ENCODE assay signal across 8 cellular contexts in the genomic region with DNA sequence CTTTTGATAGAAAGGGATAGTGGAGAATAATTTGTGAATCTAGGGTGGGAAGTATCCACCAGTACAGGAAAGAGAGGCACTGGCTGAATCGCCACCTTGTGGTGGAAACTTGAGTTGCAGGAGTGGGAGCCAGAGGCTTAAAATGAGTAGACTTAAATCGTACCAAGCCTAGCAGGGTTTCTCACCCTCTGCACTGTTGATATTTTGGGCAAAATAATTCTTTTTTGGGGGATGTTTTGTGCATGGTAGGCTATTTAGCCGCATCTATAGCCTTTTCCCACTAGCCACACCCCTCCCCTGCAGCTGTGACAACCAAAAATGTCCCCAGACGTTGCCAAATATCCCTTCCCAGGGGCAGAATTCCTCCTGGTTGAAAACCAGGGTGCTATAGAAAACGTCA.
DNase-seq lines count a peak whose midpoint lies in the region; TF ChIP-seq lines count a peak whose summit lies in the region.
"Had no signal": no experiment of that assay in that cellular context is flagged by ENCODE, and none has a peak within 500 bp of the region (broad histone marks: within the 10 kb centered on the region; RNA-seq: fewer than 3 reads in every experiment).

No MANE protein-coding gene starts in this region.

- H3K9me3 ChIP-seq in neuronal stem cell (replicated peaks in 1 of 2; ENCODE audit: control insufficient read depth in 2 of 2, insufficient read depth in 1 of 2, low read depth in 1 of 2, low read length in 2 of 2), result no peaks in the 10 kb centered on the region

- no peak overlapping the region for H3K4me3 ChIP-seq in GM12865 (ENCODE audit: low read depth, low read length)
- H3K4me3 ChIP-seq in fibroblast of the aortic adventitia (ENCODE audit: low read depth, low read length), result no peak overlapping the region
- no peak overlapping the region for H3K4me3 ChIP-seq in neuronal stem cell (ENCODE audit: low read length in 2 of 2)
- H3K4me3 ChIP-seq: skin epidermis had no signal

- no peak overlapping the region for H3K9ac ChIP-seq in neuronal stem cell (ENCODE audit: low read depth, low read length, poor library complexity)

- DNase-seq in GM12865 (ENCODE audit: low read depth) (peak; percentile 82), RPMI7951 (ENCODE audit: low read depth) (peak; percentile 79), activated T-helper 1 cell treated with Interleukin-2 at 50 U/mL for 16 hours (ENCODE audit: low read depth) (peak; percentile 62), fibroblast of the aortic adventitia (ENCODE audit: low read depth) (peak; percentile 85), neuronal stem cell (ENCODE audit: low spot score) (peak; percentile 78), substantia nigra (lab: John Stamatoyannopoulos, UW) (peak in 47 of 49 donors; percentile 3 to 84 (median 56))

- H3K4me2 ChIP-seq in neuronal stem cell (ENCODE audit: insufficient read depth, low read length, poor library complexity, severe bottlenecking), result no peak overlapping the region

- no CpG with 5 or more reads among the region's 5 CpGs for WGBS in neuronal stem cell (ENCODE audit: extremely low coverage in 2 of 2, insufficient read length in 2 of 2, insufficient replicate concordance in 1 of 2), 2 donors

- H3K27me3 ChIP-seq in neuronal stem cell (ENCODE audit: control insufficient read depth in 3 of 3, insufficient read depth in 3 of 3, low read depth in 1 of 3, low read length in 3 of 3), result peaks cover 0 to 21% (median 0%) of the 10 kb centered on the region in 3 experiments

- no peak overlapping the region for H3K27ac ChIP-seq in neuronal stem cell (replicated peaks; ENCODE audit: low read length)
- H3K27ac ChIP-seq in substantia nigra (ENCODE audit: low read depth, low read length, poor library complexity, severe bottlenecking), result no peak overlapping the region
- H3K27ac ChIP-seq: skin epidermis had no signal

- H3K23ac ChIP-seq in neuronal stem cell (ENCODE audit: low read depth, low read length, poor library complexity), result no peak overlapping the region

- H2BK15ac ChIP-seq in neuronal stem cell (ENCODE audit: low read length), result no peak overlapping the region

- no peak overlapping the region for H2BK120ac ChIP-seq in neuronal stem cell (ENCODE audit: low read depth, low read length)

- TF ChIP-seq CTCF in GM12865 (IDR thresholded peaks at IDR 0.05; ENCODE audit: insufficient read depth, low read depth, low read length, missing control alignments), result peak; percentile 91
- peak; percentile 96 for TF ChIP-seq CTCF in fibroblast of the aortic adventitia (IDR thresholded peaks at IDR 0.05; ENCODE audit: insufficient read depth, low read length)

- H2AFZ ChIP-seq in neuronal stem cell (ENCODE audit: low read length), result no peak overlapping the region

- H4K8ac ChIP-seq in neuronal stem cell (ENCODE audit: low read depth, low read length), result no peak overlapping the region

- H3K4me1 ChIP-seq in neuronal stem cell (ENCODE audit: control insufficient read depth in 2 of 2, insufficient read depth in 1 of 2, low read depth in 1 of 2, low read length in 2 of 2), result no peaks in the 10 kb centered on the region

- no peak overlapping the region for H3K14ac ChIP-seq in neuronal stem cell (ENCODE audit: low read length)

- H2BK5ac ChIP-seq in neuronal stem cell (ENCODE audit: low read length), result no peak overlapping the region

- H3K36me3 ChIP-seq in neuronal stem cell (replicated peaks in 1 of 2; ENCODE audit: control insufficient read depth in 2 of 2, insufficient read depth in 2 of 2, low read length in 2 of 2), result no peaks in the 10 kb centered on the region

- H2AK5ac ChIP-seq in neuronal stem cell (ENCODE audit: low read depth, low read length), result no peak overlapping the region

- TF ChIP-seq EP300 in Ishikawa (IDR thresholded peaks at IDR 0.05; ENCODE audit: borderline replicate concordance), result no peak

- no peak overlapping the region for H3K18ac ChIP-seq in neuronal stem cell (ENCODE audit: low read length)

- peak; percentile 66 for TF ChIP-seq RAD21 in Ishikawa (IDR thresholded peaks at IDR 0.05; ENCODE audit: low read depth)

- H3K4ac ChIP-seq in neuronal stem cell (ENCODE audit: low read length), result no peak overlapping the region

- no peaks in the 10 kb centered on the region for H3K79me1 ChIP-seq in neuronal stem cell (ENCODE audit: low read depth, low read length)

- no peak overlapping the region for H2BK12ac ChIP-seq in neuronal stem cell (ENCODE audit: low read length)

- no peak overlapping the region for H4K91ac ChIP-seq in neuronal stem cell (ENCODE audit: low read depth, low read length, poor library complexity)

TF ChIP-seq in Ishikawa, 13 proteins besides CTCF, POLR2A, EP300 and RAD21:
- no peak for TF ChIP-seq YY1 (IDR thresholded peaks at IDR 0.05; ENCODE audit: low read depth)
- no peak for TF ChIP-seq TEAD4 (IDR thresholded peaks at IDR 0.05)
- no peak for TF ChIP-seq TCF12 (IDR thresholded peaks at IDR 0.05; ENCODE audit: low read depth)
- TF ChIP-seq TAF1 (IDR thresholded peaks at IDR 0.05; ENCODE audit: low read depth), result no peak
- TF ChIP-seq, protein P1, sequence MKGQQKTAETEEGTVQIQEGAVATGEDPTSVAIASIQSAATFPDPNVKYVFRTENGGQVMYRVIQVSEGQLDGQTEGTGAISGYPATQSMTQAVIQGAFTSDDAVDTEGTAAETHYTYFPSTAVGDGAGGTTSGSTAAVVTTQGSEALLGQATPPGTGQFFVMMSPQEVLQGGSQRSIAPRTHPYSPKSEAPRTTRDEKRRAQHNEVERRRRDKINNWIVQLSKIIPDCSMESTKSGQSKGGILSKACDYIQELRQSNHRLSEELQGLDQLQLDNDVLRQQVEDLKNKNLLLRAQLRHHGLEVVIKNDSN (IDR thresholded peaks at IDR 0.05), result no peak
- no peak for TF ChIP-seq EGR1 (IDR thresholded peaks at IDR 0.05)
- TF ChIP-seq NFIC (IDR thresholded peaks at IDR 0.05), result no peak
- no peak for TF ChIP-seq FOXM1 (IDR thresholded peaks at IDR 0.05; ENCODE audit: borderline replicate concordance, low read depth)
- TF ChIP-seq ZBTB7A (IDR thresholded peaks at IDR 0.05; ENCODE audit: low read depth), result no peak
- TF ChIP-seq, protein P2, sequence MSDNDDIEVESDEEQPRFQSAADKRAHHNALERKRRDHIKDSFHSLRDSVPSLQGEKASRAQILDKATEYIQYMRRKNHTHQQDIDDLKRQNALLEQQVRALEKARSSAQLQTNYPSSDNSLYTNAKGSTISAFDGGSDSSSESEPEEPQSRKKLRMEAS (IDR thresholded peaks at IDR 0.05), result no peak
- TF ChIP-seq CREB1 (IDR thresholded peaks at IDR 0.05; ENCODE audit: low read depth), result no peak
- TF ChIP-seq, protein P3, sequence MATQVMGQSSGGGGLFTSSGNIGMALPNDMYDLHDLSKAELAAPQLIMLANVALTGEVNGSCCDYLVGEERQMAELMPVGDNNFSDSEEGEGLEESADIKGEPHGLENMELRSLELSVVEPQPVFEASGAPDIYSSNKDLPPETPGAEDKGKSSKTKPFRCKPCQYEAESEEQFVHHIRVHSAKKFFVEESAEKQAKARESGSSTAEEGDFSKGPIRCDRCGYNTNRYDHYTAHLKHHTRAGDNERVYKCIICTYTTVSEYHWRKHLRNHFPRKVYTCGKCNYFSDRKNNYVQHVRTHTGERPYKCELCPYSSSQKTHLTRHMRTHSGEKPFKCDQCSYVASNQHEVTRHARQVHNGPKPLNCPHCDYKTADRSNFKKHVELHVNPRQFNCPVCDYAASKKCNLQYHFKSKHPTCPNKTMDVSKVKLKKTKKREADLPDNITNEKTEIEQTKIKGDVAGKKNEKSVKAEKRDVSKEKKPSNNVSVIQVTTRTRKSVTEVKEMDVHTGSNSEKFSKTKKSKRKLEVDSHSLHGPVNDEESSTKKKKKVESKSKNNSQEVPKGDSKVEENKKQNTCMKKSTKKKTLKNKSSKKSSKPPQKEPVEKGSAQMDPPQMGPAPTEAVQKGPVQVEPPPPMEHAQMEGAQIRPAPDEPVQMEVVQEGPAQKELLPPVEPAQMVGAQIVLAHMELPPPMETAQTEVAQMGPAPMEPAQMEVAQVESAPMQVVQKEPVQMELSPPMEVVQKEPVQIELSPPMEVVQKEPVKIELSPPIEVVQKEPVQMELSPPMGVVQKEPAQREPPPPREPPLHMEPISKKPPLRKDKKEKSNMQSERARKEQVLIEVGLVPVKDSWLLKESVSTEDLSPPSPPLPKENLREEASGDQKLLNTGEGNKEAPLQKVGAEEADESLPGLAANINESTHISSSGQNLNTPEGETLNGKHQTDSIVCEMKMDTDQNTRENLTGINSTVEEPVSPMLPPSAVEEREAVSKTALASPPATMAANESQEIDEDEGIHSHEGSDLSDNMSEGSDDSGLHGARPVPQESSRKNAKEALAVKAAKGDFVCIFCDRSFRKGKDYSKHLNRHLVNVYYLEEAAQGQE (IDR thresholded peaks at IDR 0.05; ENCODE audit: low read depth), result no peak
- no peak for TF ChIP-seq CEBPB (IDR thresholded peaks at IDR 0.05)
